In the genomic region with DNA sequence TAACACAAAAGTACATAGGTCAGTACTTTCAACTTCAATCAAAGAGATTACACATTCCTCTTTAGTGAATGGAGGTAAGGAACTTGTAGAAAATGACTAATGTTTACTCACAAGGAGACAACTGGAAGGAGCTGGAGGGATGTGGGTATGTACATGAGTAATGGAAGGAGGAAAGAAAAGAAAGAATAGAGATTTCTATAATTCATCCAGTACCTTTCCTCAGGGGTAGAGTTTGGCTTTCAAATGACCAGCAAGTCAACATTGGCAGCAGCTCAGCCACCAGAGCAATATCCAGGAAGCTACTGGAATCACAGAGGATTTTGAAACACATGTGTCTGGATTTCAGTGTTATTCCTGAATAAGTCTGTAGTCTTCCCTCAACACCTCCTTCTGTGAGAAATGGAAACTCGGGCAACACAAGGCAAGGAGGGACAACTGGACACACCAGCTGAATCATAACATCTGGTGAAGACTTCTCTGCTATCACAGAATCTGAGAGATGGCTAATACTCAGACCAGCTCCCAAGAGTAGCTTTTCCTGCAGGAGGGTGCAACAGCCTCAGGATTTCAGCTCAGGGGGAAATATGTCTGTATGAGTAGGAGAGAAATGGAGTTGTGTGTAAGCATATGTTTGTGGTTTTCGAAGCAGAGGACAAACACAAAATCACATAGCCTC, we compare ENCODE assay signal across 12 cellular contexts.
DNase-seq lines count a peak whose midpoint lies in the region; ATAC-seq and TF ChIP-seq lines count a peak whose summit lies in the region.
"Had no signal": no experiment of that assay in that cellular context is flagged by ENCODE, and none has a peak within 500 bp of the region (broad histone marks: within the 10 kb centered on the region; RNA-seq: fewer than 3 reads in every experiment).

No MANE protein-coding gene starts in this region.

- no peak overlapping the region for H3K4me3 ChIP-seq in AG10803 (ENCODE audit: low read length)
- peak overlapping the region; percentile 42 for H3K4me3 ChIP-seq in PC-3 (ENCODE audit: low read length)
- peak overlapping the region in 1 of 2 experiments; percentile 33 for H3K4me3 ChIP-seq in mesenchymal stem cell (ENCODE audit: insufficient read depth in 1 of 2, low read depth in 1 of 2, low read length in 2 of 2)
- H3K4me3 ChIP-seq: lung had no signal

- WGBS in mesenchymal stem cell, result 60% methylated on average over 2 of the region's 2 CpGs

- peak overlapping the region; percentile 64 for H2BK120ac ChIP-seq in mesenchymal stem cell (ENCODE audit: low read depth, low read length)

- peak; percentile 40 for DNase-seq in AG10803 (ENCODE audit: low read depth)
- peak; percentile 94 for DNase-seq in PC-3
- peak; percentile 77 for DNase-seq in epithelial cell of prostate (ENCODE audit: low read depth, low spot score)
- DNase-seq in mesenchymal stem cell, result peak; percentile 66
- no peak for DNase-seq in NCI-H1092 treated with DMSO at 0.1 percent for 48 hours (lab: John Stamatoyannopoulos, UW)
- DNase-seq in stimulated activated CD4-positive, alpha-beta T cell treated with anti-CD3 and anti-CD28 coated beads, Interleukin-15, amount 100 ng/mL, for 24 hours, result no peak
- DNase-seq in activated effector memory CD4-positive, alpha-beta T cell treated with Interleukin-2 at 50 U/mL for 16 hours, result no peak
- DNase-seq: amygdala, KG1, NCI-H2171 treated with DMSO at 0.1 percent for 48 hours had no signal

- H3K27me3 ChIP-seq in PC-3 (ENCODE audit: low read length), result no peaks in the 10 kb centered on the region
- no peaks in the 10 kb centered on the region for H3K27me3 ChIP-seq in mesenchymal stem cell (ENCODE audit: control insufficient read depth in 1 of 2, insufficient read depth in 1 of 2, low read length in 2 of 2)

- H3K4me1 ChIP-seq in PC-3 (ENCODE audit: insufficient read depth, low read length), result peaks cover 56% of the 10 kb centered on the region
- peaks cover 3% of the 10 kb centered on the region for H3K4me1 ChIP-seq in mesenchymal stem cell (ENCODE audit: control insufficient read depth, insufficient read depth, low read depth, low read length)

- no peak overlapping the region for H2AFZ ChIP-seq in PC-3 (ENCODE audit: low read length)
- H2AFZ ChIP-seq in mesenchymal stem cell (ENCODE audit: low read depth, low read length), result peak overlapping the region; percentile 46

- H3K9me3 ChIP-seq in PC-3 (ENCODE audit: low read length), result no peaks in the 10 kb centered on the region
- H3K9me3 ChIP-seq in mesenchymal stem cell (ENCODE audit: control insufficient read depth, low read length), result no peaks in the 10 kb centered on the region

- no peak overlapping the region for H4K8ac ChIP-seq in mesenchymal stem cell (ENCODE audit: low read length)

- TSS peak; percentile 41 for BruUV-seq in PC-3 (replicated peaks; lab: Mats Ljungman, UMichigan)

- ATAC-seq in PC-3, result peak; percentile 79
- no peak for ATAC-seq in HG03095 (IDR thresholded peaks at IDR 0.05; ENCODE audit: unreplicated experiment)

- POLR2A ChIA-PET in PC-3 (lab: Charles Lee; ENCODE audit: unreplicated experiment), result interaction anchor here (0.7 to 0.9 kb wide), 3 partner anchors 8 to 1748 kb away, joined by 4 to 6 read pairs (median 4); no protein-coding TSS in a partner anchor

- no peak overlapping the region for H2BK15ac ChIP-seq in mesenchymal stem cell (ENCODE audit: low read depth, poor library complexity, severe bottlenecking)

- TF ChIP-seq CTCF in AG10803 (conservative IDR thresholded peaks at IDR 0.05; ENCODE audit: low read length) (no peak), PC-3 (conservative IDR thresholded peaks at IDR 0.05; ENCODE audit: low read depth, low read length) (no peak)

- H3K14ac ChIP-seq in mesenchymal stem cell (ENCODE audit: low read length in 2 of 2), result no peak overlapping the region

- H2BK12ac ChIP-seq in mesenchymal stem cell (ENCODE audit: low read length in 2 of 2), result peak overlapping the region in 1 of 2 experiments; percentile 26

- no peaks in the 10 kb centered on the region for H3K79me2 ChIP-seq in PC-3 (ENCODE audit: low read length)

- H3F3A ChIP-seq in PC-3 (ENCODE audit: low read length, unreplicated experiment), result peaks cover 9% of the 10 kb centered on the region

- peak overlapping the region; percentile 99 for H3K27ac ChIP-seq in PC-3 (ENCODE audit: low read length)
- peak overlapping the region; percentile 96 for H3K27ac ChIP-seq in epithelial cell of prostate
- H3K27ac ChIP-seq in mesenchymal stem cell (ENCODE audit: low read length, poor library complexity, severe bottlenecking), result peak overlapping the region; percentile 30

- CTCF ChIA-PET in PC-3 (lab: Charles Lee), result interaction anchor here (1.3 kb wide), 1 partner anchor 17 kb away, joined by 3 read pairs; no protein-coding TSS in a partner anchor

- intact Hi-C loops in PC-3 (cut with micrococcal nuclease), result loop anchor here (1.0 to 2.0 kb wide), 2 partner anchors 10 to 15 kb away; no protein-coding TSS in a partner anchor

- H3K36me3 ChIP-seq in PC-3 (ENCODE audit: low read depth, low read length) (no peaks in the 10 kb centered on the region), mesenchymal stem cell (ENCODE audit: control insufficient read depth in 1 of 2, insufficient read depth in 2 of 2, low read depth in 1 of 2, low read length in 2 of 2) (no peaks in the 10 kb centered on the region)

- peak overlapping the region in 1 of 2 experiments; percentile 44 for H3K18ac ChIP-seq in mesenchymal stem cell (ENCODE audit: low read depth in 1 of 2, low read length in 2 of 2)

- peak overlapping the region; percentile 80 for H3K4me2 ChIP-seq in PC-3 (ENCODE audit: low read length)
- no peak overlapping the region for H3K4me2 ChIP-seq in mesenchymal stem cell (ENCODE audit: low read length, poor library complexity, severe bottlenecking)

- no peak overlapping the region for H3K23ac ChIP-seq in mesenchymal stem cell (ENCODE audit: low read length in 2 of 2)

- no peaks in the 10 kb centered on the region for H4K20me1 ChIP-seq in PC-3 (ENCODE audit: low read length)

- H3K4ac ChIP-seq in mesenchymal stem cell (ENCODE audit: low read depth in 1 of 2, low read length in 2 of 2), result no peak overlapping the region

- H3K9ac ChIP-seq in PC-3 (ENCODE audit: low read length), result peak overlapping the region; percentile 90
- peak overlapping the region; percentile 81 for H3K9ac ChIP-seq in mesenchymal stem cell (ENCODE audit: low read length)

- H3K79me1 ChIP-seq in mesenchymal stem cell (replicated peaks; ENCODE audit: low read length, poor library complexity, severe bottlenecking), result no peaks in the 10 kb centered on the region

- H4K91ac ChIP-seq in mesenchymal stem cell (ENCODE audit: low read length), result no peak overlapping the region

- no peak overlapping the region for H2BK5ac ChIP-seq in mesenchymal stem cell (ENCODE audit: low read depth, low read length, poor library complexity, severe bottlenecking)

- H3K9me2 ChIP-seq in PC-3 (replicated peaks; ENCODE audit: low read length), result no peaks in the 10 kb centered on the region

- no peak overlapping the region for H2AK5ac ChIP-seq in mesenchymal stem cell (ENCODE audit: low read length, severe bottlenecking)

Comparison
In these comparisons a context has a peak if more than half of its experiments do, and no peak if none do; other contexts are left out.
1. DNase-seq: peak in AG10803 (single experiment), PC-3 (single experiment), epithelial cell of prostate (single experiment) and mesenchymal stem cell (single experiment); none in NCI-H1092 treated with DMSO at 0.1 percent for 48 hours (single experiment), stimulated activated CD4-positive, alpha-beta T cell treated with anti-CD3 and anti-CD28 coated beads, Interleukin-15, amount 100 ng/mL, for 24 hours (single experiment) and activated effector memory CD4-positive, alpha-beta T cell treated with Interleukin-2 at 50 U/mL for 16 hours (single experiment).
2. H3K27ac ChIP-seq: peak in every context shown above with its lines; median percentile 99 in PC-3; 96 in epithelial cell of prostate; 30 in mesenchymal stem cell.